ENCODE assay signal across 20 cellular contexts in the genomic region with DNA sequence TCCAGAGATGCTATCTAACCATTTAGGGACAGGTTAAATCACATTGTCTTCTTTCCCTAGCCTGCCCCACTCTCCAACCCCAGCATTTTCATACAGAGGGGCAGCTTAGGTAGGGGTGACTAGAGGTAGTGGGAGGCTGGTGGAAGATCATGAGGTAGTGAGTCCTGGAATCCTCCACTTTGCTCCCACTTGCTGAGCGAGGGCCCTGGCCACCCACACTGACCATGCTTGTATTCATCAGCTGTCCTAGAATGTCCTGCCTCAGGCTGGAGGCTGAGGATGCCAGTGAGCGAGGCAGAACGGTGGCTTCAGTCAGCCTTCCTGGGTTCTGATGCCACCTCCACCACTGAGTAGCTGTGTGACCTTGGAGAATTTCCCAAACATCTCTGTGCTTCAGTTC. TPM values are rescaled to one million over a fixed set of nuclear protein-coding genes. Genes with fewer than 3 reads are reported as not detected.
DNase-seq lines count a peak whose midpoint lies in the region; ATAC-seq, FAIRE-seq and TF ChIP-seq lines count a peak whose summit lies in the region.
"Had no signal": no experiment of that assay in that cellular context is flagged by ENCODE, and none has a peak within 500 bp of the region (broad histone marks: within the 10 kb centered on the region; RNA-seq: fewer than 3 reads in every experiment).

No MANE protein-coding gene starts in this region.

- H3K27ac ChIP-seq in HepG2 (ENCODE audit: extremely low read length, insufficient read depth, low read length) (no peak overlapping the region), right lobe of liver (no peak overlapping the region), testis (peak overlapping the region; percentile 25 to 47)
- H3K27ac ChIP-seq in naive thymus-derived CD4-positive, alpha-beta T cell (ENCODE audit: low read depth, low read length), result peak overlapping the region; percentile 37
- H3K27ac ChIP-seq: esophagus squamous epithelium, suprapubic skin had no signal

- H3K79me2 ChIP-seq in HepG2 (ENCODE audit: insufficient read depth, low read length), result no peaks in the 10 kb centered on the region

- H3K9me3 ChIP-seq in HepG2 (ENCODE audit: low read length) (no peaks in the 10 kb centered on the region), right lobe of liver (no peaks in the 10 kb centered on the region), testis (no peaks in the 10 kb centered on the region)
- H3K9me3 ChIP-seq in naive thymus-derived CD4-positive, alpha-beta T cell (ENCODE audit: control insufficient read depth in 2 of 3, low read length in 3 of 3), result no peaks in the 10 kb centered on the region
- H3K9me3 ChIP-seq: esophagus squamous epithelium, suprapubic skin had no signal

- no peak overlapping the region for H2AFZ ChIP-seq in HepG2 (ENCODE audit: low read length)

- H3K27me3 Mint-ChIP-seq in activated T-helper 17 cell treated with anti-CD3 and anti-CD28 coated beads, Interleukin-2, amount 50 U/mL, for 72 hours, result no peaks in the 10 kb centered on the region
- H3K27me3 Mint-ChIP-seq in naive thymus-derived CD4-positive, alpha-beta T cell, result no peaks in the 10 kb centered on the region

- no peak overlapping the region for H3K9ac ChIP-seq in HepG2 (ENCODE audit: insufficient read depth, low read depth, low read length)

- in situ Hi-C loops in HepG2 (cut with HindIII; ENCODE audit: extremely low pct_ligation_motif_present, low pct_unique_long_range_greater_than_20kb), result no loop called here

- H3K36me3 ChIP-seq in HepG2 (replicated peaks in 1 of 2; ENCODE audit: control insufficient read depth in 1 of 2, insufficient read depth in 2 of 2, low read length in 2 of 2) (no peaks in the 10 kb centered on the region), right lobe of liver (peaks cover 0 to 6% (median 0%) of the 10 kb centered on the region in 4 donors), testis (ENCODE audit: low read depth, missing control alignments) (no peaks in the 10 kb centered on the region)
- peaks cover 0 to 16% (median 0%) of the 10 kb centered on the region in 3 experiments for H3K36me3 ChIP-seq in naive thymus-derived CD4-positive, alpha-beta T cell (ENCODE audit: control insufficient read depth in 2 of 3, insufficient read depth in 3 of 3, low read length in 3 of 3)

- H3K4me2 ChIP-seq in HepG2 (ENCODE audit: low read depth, low read length), result no peak overlapping the region

- no peak for TF ChIP-seq RAD21 in HepG2 (CRISPR knock-in tag; IDR thresholded peaks at IDR 0.05)

- H3K9me3 Mint-ChIP-seq in activated T-helper 17 cell treated with anti-CD3 and anti-CD28 coated beads, Interleukin-2, amount 50 U/mL, for 72 hours, result no peaks in the 10 kb centered on the region
- H3K9me3 Mint-ChIP-seq in naive thymus-derived CD4-positive, alpha-beta T cell, result no peaks in the 10 kb centered on the region

- CTCF ChIA-PET in HepG2 (lab: Yijun Ruan, JAX; ENCODE audit: low intra/inter-chr PET ratio, low total read pairs), result no interaction called here
- CTCF ChIA-PET in naive thymus-derived CD4-positive, alpha-beta T cell (lab: Charles Lee), result interaction anchor here (0.5 to 1.6 kb wide), 4 partner anchors 26 to 506 kb away, joined by 3 to 9 read pairs (median 3); a partner anchor contains a TSS

- POLR2A ChIA-PET in HepG2 (lab: Yijun Ruan, JAX), result no interaction called here
- POLR2A ChIA-PET in naive thymus-derived CD4-positive, alpha-beta T cell (lab: Charles Lee), result interaction anchor here (1.1 to 2.1 kb wide), 3 partner anchors 20 to 43 kb away, joined by 4 to 13 read pairs (median 8); a partner anchor contains a TSS

- ATAC-seq in HepG2 (no peak), right lobe of liver (no peak), sciatic nerve (no peak), GM19467 (IDR thresholded peaks at IDR 0.05; ENCODE audit: unreplicated experiment) (no peak)
- no peak for ATAC-seq in activated T-helper 17 cell treated with anti-CD3 and anti-CD28 coated beads, Interleukin-2, amount 50 U/mL, for 72 hours (replicated peaks)
- ATAC-seq in naive thymus-derived CD4-positive, alpha-beta T cell, result no peak
- ATAC-seq: GM12878, HCT116 had no signal

- H3K4me3 ChIP-seq in HepG2 (replicated peaks in 1 of 3; ENCODE audit: insufficient read depth in 1 of 3, low read depth in 2 of 3, low read length in 3 of 3) (no peak overlapping the region), right lobe of liver (no peak overlapping the region), testis (no peak overlapping the region)
- H3K4me3 ChIP-seq in naive thymus-derived CD4-positive, alpha-beta T cell (ENCODE audit: low read length), result no peak overlapping the region
- H3K4me3 ChIP-seq: esophagus squamous epithelium, GM12878, suprapubic skin had no signal

- no peak for TF ChIP-seq POLR2A in HepG2 (IDR thresholded peaks at IDR 0.05; ENCODE audit: insufficient read depth in 1 of 2, low read depth in 2 of 2, low read length in 2 of 2)
- TF ChIP-seq POLR2A in right lobe of liver (IDR thresholded peaks at IDR 0.05), result no peak
- TF ChIP-seq POLR2A in testis (IDR thresholded peaks at IDR 0.05), result no peak

- H3K4me1 Mint-ChIP-seq in activated T-helper 17 cell treated with anti-CD3 and anti-CD28 coated beads, Interleukin-2, amount 50 U/mL, for 72 hours, result peaks cover 63% of the 10 kb centered on the region
- H3K4me1 Mint-ChIP-seq in naive thymus-derived CD4-positive, alpha-beta T cell, result peaks cover 61 to 86% (median 82%) of the 10 kb centered on the region in 7 donors

- intact Hi-C loops in HepG2 (cut with micrococcal nuclease; ENCODE audit: unreplicated experiment) (no loop called here), right lobe of liver (cut with DNase I) (no loop called here), testis (cut with DNase I; ENCODE audit: low total_unique reads) (no loop called here), sciatic nerve (cut with DNase I) (no loop called here)
- intact Hi-C loops in naive thymus-derived CD4-positive, alpha-beta T cell (cut with micrococcal nuclease), result loop anchor here (10.0 kb wide), 2 partner anchors 193 to 273 kb away; a partner anchor contains a TSS

- DNase-seq in HepG2 (ENCODE audit: low spot score), result no peak
- DNase-seq in right lobe of liver, result no peak
- DNase-seq in naive thymus-derived CD4-positive, alpha-beta T cell, result no peak
- DNase-seq in testis, result no peak
- DNase-seq in activated CD8-positive, alpha-beta memory T cell treated with anti-CD3 and anti-CD28 coated beads for 24 hours, result no peak
- DNase-seq in sciatic nerve (ENCODE audit: low spot score), result no peak
- DNase-seq: activated CD4-positive, CD25-positive, alpha-beta regulatory T cell; esophagus squamous epithelium; GDM1; glutamatergic neuron; Karpas-422; NCI-H1092 treated with DMSO at 0.1 percent for 48 hours; NCI-H526; SHP77; stimulated activated CD8-positive, alpha-beta memory T cell treated with anti-CD3 and anti-CD28 coated beads, Interleukin-4, amount 100 ng/mL, for 48 hours had no signal

- TF ChIP-seq EP300 in HepG2 (IDR thresholded peaks at IDR 0.05; ENCODE audit: low read depth in 2 of 2, low read length in 2 of 2) (no peak), HepG2 (CRISPR knock-in tag; IDR thresholded peaks at IDR 0.05; ENCODE audit: borderline replicate concordance) (no peak)

- BruUV-seq in HepG2 (replicated peaks; lab: Mats Ljungman, UMichigan), result no TSS peak

- H3K4me3 Mint-ChIP-seq in activated T-helper 17 cell treated with anti-CD3 and anti-CD28 coated beads, Interleukin-2, amount 50 U/mL, for 72 hours, result peak overlapping the region; percentile 48
- H3K4me3 Mint-ChIP-seq in naive thymus-derived CD4-positive, alpha-beta T cell, result peak overlapping the region in 1 of 10 donors; percentile 17

- no peak for FAIRE-seq in HepG2 (lab: Jason Lieb, UNC)
- FAIRE-seq: GM12878 had no signal

- H3K27me3 ChIP-seq in HepG2 (ENCODE audit: control insufficient read depth in 1 of 2, insufficient read depth in 2 of 2, low read length in 2 of 2) (0 out of 5 replicates have a peak, but pooled peaks cover 0 to 2% of the 10 kb centered on the region in 2 experiments), right lobe of liver (no peaks in the 10 kb centered on the region), testis (no peaks in the 10 kb centered on the region)
- no peaks in the 10 kb centered on the region for H3K27me3 ChIP-seq in naive thymus-derived CD4-positive, alpha-beta T cell (ENCODE audit: control insufficient read depth in 2 of 2, insufficient read depth in 2 of 2, low read length in 2 of 2)
- H3K27me3 ChIP-seq: esophagus squamous epithelium, suprapubic skin had no signal

- no peaks in the 10 kb centered on the region for H4K20me1 ChIP-seq in HepG2 (ENCODE audit: insufficient read depth, low read length)

- H3K36me3 Mint-ChIP-seq in activated T-helper 17 cell treated with anti-CD3 and anti-CD28 coated beads, Interleukin-2, amount 50 U/mL, for 72 hours (ENCODE audit: low read depth), result peaks cover 89% of the 10 kb centered on the region
- H3K36me3 Mint-ChIP-seq in naive thymus-derived CD4-positive, alpha-beta T cell, result peaks cover 0 to 28% (median 5%) of the 10 kb centered on the region in 5 donors

- TF ChIP-seq CTCF in HepG2 (CRISPR knock-in tag; IDR thresholded peaks at IDR 0.05), result no peak
- TF ChIP-seq CTCF in right lobe of liver (IDR thresholded peaks at IDR 0.05), result no peak
- TF ChIP-seq CTCF in testis (IDR thresholded peaks at IDR 0.05), result no peak

- H3K4me1 ChIP-seq in HepG2 (ENCODE audit: insufficient read depth, low read length) (peaks cover 15% of the 10 kb centered on the region), right lobe of liver (peaks cover 0 to 24% (median 2%) of the 10 kb centered on the region in 4 donors), testis (peaks cover 61% of the 10 kb centered on the region)
- peaks cover 21 to 50% of the 10 kb centered on the region in 2 donors for H3K4me1 ChIP-seq in naive thymus-derived CD4-positive, alpha-beta T cell (ENCODE audit: control insufficient read depth in 2 of 2, insufficient read depth in 2 of 2, low read length in 2 of 2)

- peak overlapping the region; percentile 88 for H3K27ac Mint-ChIP-seq in activated T-helper 17 cell treated with anti-CD3 and anti-CD28 coated beads, Interleukin-2, amount 50 U/mL, for 72 hours
- peak overlapping the region in 8 of 9 donors; percentile 51 to 99 (median 86) for H3K27ac Mint-ChIP-seq in naive thymus-derived CD4-positive, alpha-beta T cell

- 35% methylated on average over 3 of the region's 3 CpGs for WGBS in HepG2 (ENCODE audit: low lambda C conversion rate)
- WGBS in right lobe of liver (ENCODE audit: insufficient coverage, low coverage, low lambda C conversion rate, missing lambda C conversion rate), result no CpG with 5 or more reads among the region's 3 CpGs
- WGBS in testis, 2 donors, result 31 to 53% methylated on average over 3 of the region's 3 CpGs

RNA-seq across cellular contexts. Expression of a gene that starts 34.7 kb away (rescaled TPM):
- total RNA-seq in HepG2 (2016; rRNA removed; fragmentation: Illumina TruSeq; extraction: Trizol) (0.87 and 1.2 TPM in 2 replicates), right lobe of liver (10 to 100 TPM in 4 of 6 experiments, 1 to 10 TPM in 2; 6.8 to 57.8 (median 20.8) TPM), testis (10 to 100 TPM; 53.9 to 65.3 TPM), sciatic nerve (87.7 TPM)
- 0.18 and 0.20 TPM in 2 replicates for total RNA-seq in HepG2 (2016; cell fraction: cytosol; rRNA removed; fragmentation: Illumina TruSeq; extraction: Trizol; ENCODE audit: low read depth)
- total RNA-seq in HepG2 (2016; cell fraction: insoluble cytoplasmic fraction; rRNA removed; fragmentation: Illumina TruSeq; extraction: Trizol), result 0.36 and 0.80 TPM in 2 replicates
- 0.34 and 0.37 TPM in 2 replicates for total RNA-seq in HepG2 (2016; cell fraction: membrane; rRNA removed; fragmentation: Illumina TruSeq; extraction: Trizol)
- 0.88 and 1.3 TPM in 2 replicates for total RNA-seq in HepG2 (2016; cell fraction: nucleus; rRNA removed; fragmentation: Illumina TruSeq; extraction: Trizol)
- polyA plus RNA-seq in HepG2 (2011; rRNA removed) (10.9 and 13.3 TPM in 2 replicates), testis (ENCODE audit: insufficient read depth, low read depth, low replicate concordance) (31.7 TPM)
- 3.7 and 4.8 TPM in 2 replicates for polyA plus RNA-seq in HepG2 (2011; cell fraction: cytosol; rRNA removed)
- polyA plus RNA-seq in HepG2 (2011; cell fraction: nucleus; rRNA removed), result 27.2 and 51.8 TPM in 2 replicates
- polyA plus RNA-seq in HepG2 (2012), result 9.2 and 16.4 TPM in 2 replicates
- polyA plus RNA-seq in HepG2 (2016; cell fraction: cytosol; fragmentation: Illumina TruSeq; extraction: Trizol; ENCODE audit: low read depth), result 0.06 and 0.09 TPM in 2 replicates
- polyA plus RNA-seq in HepG2 (2016; cell fraction: insoluble cytoplasmic fraction; fragmentation: Illumina TruSeq; extraction: Trizol; ENCODE audit: low read depth), result 0.51 and 0.97 TPM in 2 replicates
- 0.21 and 0.44 TPM in 2 replicates for polyA plus RNA-seq in HepG2 (2016; cell fraction: membrane; fragmentation: Illumina TruSeq; extraction: Trizol; ENCODE audit: low read depth)
- polyA plus RNA-seq in HepG2 (2016; cell fraction: nucleus; fragmentation: Illumina TruSeq; extraction: Trizol; ENCODE audit: insufficient read depth, low read depth), result 1.6 and 4.3 TPM in 2 replicates
- polyA minus RNA-seq in HepG2 (2011; rRNA and poly(A)+ RNA removed; ENCODE audit: low replicate concordance), result 10.8 and 22.0 TPM in 2 replicates
- polyA minus RNA-seq in HepG2 (2011; cell fraction: cytosol; rRNA and poly(A)+ RNA removed), result 4.5 and 7.2 TPM in 2 replicates
- polyA minus RNA-seq in HepG2 (2011; cell fraction: nucleus; rRNA and poly(A)+ RNA removed), result 12.1 and 13.3 TPM in 2 replicates
- 100 to 1,000 TPM; 157 to 310 TPM for total RNA-seq in activated T-helper 17 cell treated with anti-CD3 and anti-CD28 coated beads, Interleukin-2, amount 50 U/mL, for 72 hours
- total RNA-seq in naive thymus-derived CD4-positive, alpha-beta T cell, result 100 to 1,000 TPM in 1 of 5 experiments, 10 to 100 TPM in 4; 65.9 to 129 (median 80.5) TPM
- 10 to 100 TPM in 1 of 2 donors, 1 to 10 TPM in 1; 2.3 to 13.0 TPM for polyA plus RNA-seq in naive thymus-derived CD4-positive, alpha-beta T cell

Comparison
In these comparisons a context has a peak if more than half of its experiments do, and no peak if none do; other contexts are left out.
1. H3K27ac ChIP-seq: peak in naive thymus-derived CD4-positive, alpha-beta T cell (single experiment) and testis (2 of 2); none in HepG2 (single experiment) and right lobe of liver (0 of 3).
2. intact Hi-C loops: an anchor here in naive thymus-derived CD4-positive, alpha-beta T cell (10.0 kb wide); none called in HepG2, right lobe of liver, testis and sciatic nerve.